Comparison of ENCODE assay signal across 23 cellular contexts in the genomic region with DNA sequence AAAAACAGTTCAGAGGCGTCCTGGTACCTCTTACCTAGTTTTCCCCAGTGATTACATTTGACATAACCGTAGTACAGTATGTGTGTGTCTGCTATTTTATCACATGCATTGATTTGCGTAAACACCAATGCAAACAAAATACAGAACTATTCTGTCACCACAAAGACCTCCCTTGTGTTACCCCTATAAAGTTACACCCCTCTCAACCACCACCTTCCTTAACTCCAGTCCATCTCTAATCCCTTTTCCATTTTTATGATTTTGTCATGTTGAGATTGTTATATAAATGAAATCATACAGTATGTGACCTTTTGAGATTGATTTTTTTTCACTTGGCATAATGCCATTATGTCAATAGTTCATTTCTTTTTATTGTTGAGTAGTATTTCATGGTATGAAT. TPM values are rescaled to one million over a fixed set of nuclear protein-coding genes. Genes with fewer than 3 reads are reported as not detected.
DNase-seq lines count a peak whose midpoint lies in the region; ATAC-seq, FAIRE-seq and TF ChIP-seq lines count a peak whose summit lies in the region.
"Had no signal": no experiment of that assay in that cellular context is flagged by ENCODE, and none has a peak within 500 bp of the region (broad histone marks: within the 10 kb centered on the region; RNA-seq: fewer than 3 reads in every experiment).

No MANE protein-coding gene starts in this region.

- no peaks in the 10 kb centered on the region for H3K9me3 Mint-ChIP-seq in activated T-helper 17 cell treated with anti-CD3 and anti-CD28 coated beads, Interleukin-2, amount 50 U/mL, for 72 hours
- no peaks in the 10 kb centered on the region for H3K9me3 Mint-ChIP-seq in mesothelial cell of epicardium
- H3K9me3 Mint-ChIP-seq: CD4-positive, alpha-beta T cell; CD8-positive, alpha-beta memory T cell; GM23338; H9 had no signal

- peaks cover 1% of the 10 kb centered on the region for H3K4me1 Mint-ChIP-seq in activated T-helper 17 cell treated with anti-CD3 and anti-CD28 coated beads, Interleukin-2, amount 50 U/mL, for 72 hours
- no peaks in the 10 kb centered on the region for H3K4me1 Mint-ChIP-seq in mesothelial cell of epicardium
- H3K4me1 Mint-ChIP-seq: CD8-positive, alpha-beta memory T cell; GM23338 had no signal

- in situ Hi-C loops in brain microvascular endothelial cell (cut with HindIII; ENCODE audit: low pct_ligation_motif_present, low sequenced_read_pairs) = no loop called here

- H3K27me3 ChIP-seq in brain microvascular endothelial cell (replicated peaks) = no peaks in the 10 kb centered on the region

- peak; percentile 26 for FAIRE-seq in GM19239 (lab: Jason Lieb, UNC)
- FAIRE-seq in colon (lab: Jason Lieb, UNC) = peak; percentile 14
- FAIRE-seq: A549, D721Med, GM12878 had no signal

- no peaks in the 10 kb centered on the region for H3K36me3 ChIP-seq in brain microvascular endothelial cell (replicated peaks)
- H3K36me3 ChIP-seq: BE2C; BLaER1 treated with 17β-estradiol and CSF1 and Interleukin-3, amounts not matched to agents 10 nM and 100 nM had no signal

- no peak overlapping the region for H3K4me3 Mint-ChIP-seq in activated T-helper 17 cell treated with anti-CD3 and anti-CD28 coated beads, Interleukin-2, amount 50 U/mL, for 72 hours
- H3K4me3 Mint-ChIP-seq in mesothelial cell of epicardium = no peak overlapping the region
- H3K4me3 Mint-ChIP-seq: CD14-positive monocyte; CD4-positive, alpha-beta T cell; CD8-positive, alpha-beta memory T cell; GM23338; H9 had no signal

- no peak for TF ChIP-seq CTCF in VCaP (conservative IDR thresholded peaks at IDR 0.05)
- no peak for TF ChIP-seq CTCF in mesothelial cell of epicardium (IDR thresholded peaks at IDR 0.05; ENCODE audit: unreplicated experiment)
- no peak for TF ChIP-seq CTCF in brain microvascular endothelial cell (IDR thresholded peaks at IDR 0.05; ENCODE audit: low read depth, low read length, missing control alignments)

- no peaks in the 10 kb centered on the region for H3K36me3 Mint-ChIP-seq in activated T-helper 17 cell treated with anti-CD3 and anti-CD28 coated beads, Interleukin-2, amount 50 U/mL, for 72 hours (ENCODE audit: low read depth)
- no peaks in the 10 kb centered on the region for H3K36me3 Mint-ChIP-seq in mesothelial cell of epicardium
- H3K36me3 Mint-ChIP-seq: CD8-positive, alpha-beta memory T cell had no signal

- H3K27me3 Mint-ChIP-seq in activated T-helper 17 cell treated with anti-CD3 and anti-CD28 coated beads, Interleukin-2, amount 50 U/mL, for 72 hours = peaks cover under 1% of the 10 kb centered on the region
- H3K27me3 Mint-ChIP-seq in mesothelial cell of epicardium (ENCODE audit: low read depth) = peaks cover 24% of the 10 kb centered on the region

- DNase-seq in GM19239 (ENCODE audit: insufficient read length, low spot score) (no peak), mesothelial cell of epicardium (ENCODE audit: low spot score in 2 of 2, unreplicated experiment in 2 of 2) (no peak), brain microvascular endothelial cell (no peak)
- DNase-seq: 8988T; ACHN; AML-193; BE2C; CD4-positive, alpha-beta T cell; CD8-positive, alpha-beta memory T cell; DMS153; DND-41; GDM1; H9 had no signal

- H3K27ac Mint-ChIP-seq in activated T-helper 17 cell treated with anti-CD3 and anti-CD28 coated beads, Interleukin-2, amount 50 U/mL, for 72 hours = no peak overlapping the region
- no peak overlapping the region for H3K27ac Mint-ChIP-seq in mesothelial cell of epicardium
- H3K27ac Mint-ChIP-seq: CD14-positive monocyte; CD4-positive, alpha-beta T cell; CD8-positive, alpha-beta memory T cell; GM23338; H9 had no signal

- no peak overlapping the region for H3K4me3 ChIP-seq in brain microvascular endothelial cell (ENCODE audit: low read depth, low read length)
- H3K4me3 ChIP-seq: A549; BLaER1 treated with 17β-estradiol and CSF1 and Interleukin-3, amounts not matched to agents 10 nM and 100 nM; GM12878; GM23338 had no signal

- no peak for ATAC-seq in activated T-helper 17 cell treated with anti-CD3 and anti-CD28 coated beads, Interleukin-2, amount 50 U/mL, for 72 hours (replicated peaks)
- ATAC-seq: A549, GM12878, GM23338, HCT116 had no signal

- H3K27ac ChIP-seq in VCaP = peak overlapping the region; percentile 79
- no peak overlapping the region for H3K27ac ChIP-seq in brain microvascular endothelial cell
- H3K27ac ChIP-seq: A549; BLaER1 treated with 17β-estradiol and CSF1 and Interleukin-3, amounts not matched to agents 10 nM and 100 nM had no signal

RNA-seq across cellular contexts. Expression of gene SLC37A2, which starts 6.2 kb away (rescaled TPM):
- total RNA-seq in activated T-helper 17 cell treated with anti-CD3 and anti-CD28 coated beads, Interleukin-2, amount 50 U/mL, for 72 hours = 1 to 10 TPM; 1.6 to 2.6 TPM
- 0.47 to 0.54 TPM (median 0.51 TPM) in 3 replicates for total RNA-seq in mesothelial cell of epicardium

RNA-seq across cellular contexts. Expression of gene TMEM218, which starts 54.5 kb away (rescaled TPM):
- 10 to 100 TPM; 11.3 to 14.2 TPM for total RNA-seq in activated T-helper 17 cell treated with anti-CD3 and anti-CD28 coated beads, Interleukin-2, amount 50 U/mL, for 72 hours
- 23.1 to 23.9 TPM (median 23.7 TPM) in 3 replicates for total RNA-seq in mesothelial cell of epicardium
